In the genomic region with DNA sequence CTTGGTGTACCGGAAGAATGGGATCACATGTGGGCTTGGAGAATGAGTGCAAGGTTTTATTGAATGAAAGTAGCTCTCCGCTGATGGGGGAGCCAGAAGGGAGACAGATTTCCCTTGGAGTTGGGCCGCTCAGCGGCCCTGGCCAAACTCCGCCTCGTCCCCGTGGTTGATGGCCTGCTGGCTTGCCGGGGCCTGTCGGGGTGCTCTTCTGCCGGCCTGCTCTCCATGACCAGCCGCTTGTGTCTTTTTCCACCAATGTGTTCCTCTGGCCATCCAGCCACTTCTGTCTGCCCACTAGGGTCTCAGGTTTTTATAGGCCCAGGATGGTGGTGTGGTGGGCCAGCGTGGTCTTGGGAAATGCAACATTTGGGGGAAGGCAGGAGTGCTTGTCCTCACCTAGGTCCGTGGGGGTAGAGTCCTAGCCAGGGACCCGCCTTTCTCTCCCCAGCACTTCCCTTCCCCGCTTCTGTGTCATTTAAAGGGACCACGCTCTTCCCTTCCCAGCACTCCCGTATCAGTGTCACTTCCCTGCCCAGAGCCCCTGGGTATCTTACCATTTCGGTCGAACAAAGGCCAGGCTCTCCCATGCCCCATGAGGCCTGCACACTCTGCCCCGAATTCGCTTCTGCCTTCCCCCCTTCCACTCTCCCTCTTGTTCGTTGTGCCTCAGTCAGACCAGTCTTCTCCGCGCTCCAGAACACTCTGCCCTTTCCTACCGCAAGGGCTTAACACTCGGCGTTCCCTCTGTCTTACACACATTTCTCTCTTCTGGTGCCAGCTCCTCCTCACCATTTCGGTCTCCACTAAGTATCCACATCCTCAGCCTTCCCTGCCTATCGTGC, we compare ENCODE assay signal across 8 cellular contexts. TPM values are rescaled to one million over a fixed set of nuclear protein-coding genes. Genes with fewer than 3 reads are reported as not detected.
DNase-seq lines count a peak whose midpoint lies in the region; ATAC-seq and TF ChIP-seq lines count a peak whose summit lies in the region.
"Not testable (repeated sequence)": the region's sequence is repeated elsewhere in the genome, so short reads cannot be mapped to it uniquely, and the experiment has no call there.

No MANE protein-coding gene starts in this region.

- not testable (repeated sequence) for H3K9me3 Mint-ChIP-seq in activated T-helper 1 cell treated with anti-CD3 and anti-CD28 coated beads, Interleukin-12 subunit alpha, Interleukin-12 subunit beta, Interleukin-2, Interleukin-4 antibody, amounts not matched to agents 30 ng/mL and 10 ng/mL and 1 ng/mL, durations not matched to agents 14 hours and 24 hours and 36 hours; stimulated activated effector memory CD8-positive, alpha-beta T cell treated with anti-CD3 and anti-CD28 coated beads, Interleukin-12 subunit alpha, Interleukin-12 subunit beta, amount 100 ng/mL, for 72 hours

- POLR2A ChIA-PET in A673 (lab: Charles Lee; ENCODE audit: low non-redundant PET); HEK293 (lab: Yijun Ruan, JAX): not testable (repeated sequence)

- BruUV-seq in A673 (replicated peaks; lab: Mats Ljungman, UMichigan); mammary epithelial cell (replicated peaks; lab: Mats Ljungman, UMichigan): not testable (repeated sequence)

- H3K4me1 ChIP-seq in A673 (ENCODE audit: insufficient read depth, low read length, poor library complexity, severe bottlenecking) (peaks cover 14% of the 10 kb centered on the region), mammary epithelial cell (ENCODE audit: insufficient read depth, low read length) (peaks cover 28% of the 10 kb centered on the region)
- H3K4me1 ChIP-seq in HEK293 (ENCODE audit: control insufficient read depth, insufficient read depth, low read length); neuronal stem cell (ENCODE audit: control insufficient read depth in 2 of 2, insufficient read depth in 1 of 2, low read depth in 1 of 2, low read length in 2 of 2): not testable (repeated sequence)

- peak overlapping the region; percentile 1 for H3K27ac Mint-ChIP-seq in activated T-helper 1 cell treated with anti-CD3 and anti-CD28 coated beads, Interleukin-12 subunit alpha, Interleukin-12 subunit beta, Interleukin-2, Interleukin-4 antibody, amounts not matched to agents 30 ng/mL and 10 ng/mL and 1 ng/mL, durations not matched to agents 14 hours and 24 hours and 36 hours
- peak overlapping the region; percentile 81 for H3K27ac Mint-ChIP-seq in stimulated activated effector memory CD8-positive, alpha-beta T cell treated with anti-CD3 and anti-CD28 coated beads, Interleukin-12 subunit alpha, Interleukin-12 subunit beta, amount 100 ng/mL, for 72 hours

- H2AFZ ChIP-seq in mammary epithelial cell (ENCODE audit: low read depth, low read length), result peak overlapping the region; percentile 53
- H2AFZ ChIP-seq in neuronal stem cell (ENCODE audit: low read length), result not testable (repeated sequence)

- H3K9ac ChIP-seq in mammary epithelial cell (ENCODE audit: insufficient read depth, low read length); neuronal stem cell (ENCODE audit: low read depth, low read length, poor library complexity): not testable (repeated sequence)

- H2BK120ac ChIP-seq in neuronal stem cell (ENCODE audit: low read depth, low read length), result not testable (repeated sequence)

- DNase-seq in A673 (ENCODE audit: low spot score); activated T-helper 1 cell treated with anti-CD3 and anti-CD28 coated beads, Interleukin-12 subunit alpha, Interleukin-12 subunit beta, Interleukin-2, Interleukin-4 antibody, amounts not matched to agents 30 ng/mL and 10 ng/mL and 1 ng/mL, durations not matched to agents 14 hours and 24 hours and 36 hours (ENCODE audit: low spot score); epithelial cell of prostate (ENCODE audit: low read depth, low spot score); left lobe of liver (ENCODE audit: low spot score); neuronal stem cell (ENCODE audit: low spot score); stimulated activated effector memory CD8-positive, alpha-beta T cell treated with anti-CD3 and anti-CD28 coated beads, Interleukin-12 subunit alpha, Interleukin-12 subunit beta, amount 100 ng/mL, for 72 hours (ENCODE audit: low spot score in 2 of 2): not testable (repeated sequence)
- peak; percentile 50 for DNase-seq in mammary epithelial cell

- peaks cover 37% of the 10 kb centered on the region for H3K36me3 ChIP-seq in A673 (ENCODE audit: insufficient read depth, low read length, poor library complexity, severe bottlenecking)
- peaks cover 23 to 76% of the 10 kb centered on the region in 2 experiments for H3K36me3 ChIP-seq in HEK293 (ENCODE audit: control insufficient read depth in 2 of 2, insufficient read depth in 1 of 2, low read length in 2 of 2)
- H3K36me3 ChIP-seq in mammary epithelial cell (ENCODE audit: insufficient read depth, low read length), result peaks cover 15% of the 10 kb centered on the region
- peaks cover 22 to 65% of the 10 kb centered on the region in 2 donors for H3K36me3 ChIP-seq in neuronal stem cell (replicated peaks in 1 of 2; ENCODE audit: control insufficient read depth in 2 of 2, insufficient read depth in 2 of 2, low read length in 2 of 2)

- H3K36me3 Mint-ChIP-seq in activated T-helper 1 cell treated with anti-CD3 and anti-CD28 coated beads, Interleukin-12 subunit alpha, Interleukin-12 subunit beta, Interleukin-2, Interleukin-4 antibody, amounts not matched to agents 30 ng/mL and 10 ng/mL and 1 ng/mL, durations not matched to agents 14 hours and 24 hours and 36 hours (ENCODE audit: low read depth), result peaks cover 31% of the 10 kb centered on the region
- H3K36me3 Mint-ChIP-seq in stimulated activated effector memory CD8-positive, alpha-beta T cell treated with anti-CD3 and anti-CD28 coated beads, Interleukin-12 subunit alpha, Interleukin-12 subunit beta, amount 100 ng/mL, for 72 hours, result peaks cover 96% of the 10 kb centered on the region

- H3K27ac ChIP-seq in A673 (ENCODE audit: low read depth, low read length, poor library complexity, severe bottlenecking) (peak overlapping the region; percentile 59), mammary epithelial cell (ENCODE audit: insufficient read depth, low read depth, low read length) (peak overlapping the region; percentile 18), epithelial cell of prostate (peak overlapping the region; percentile 17)
- not testable (repeated sequence) for H3K27ac ChIP-seq in HEK293 (ENCODE audit: extremely low read depth, low read depth, low read length); neuronal stem cell (replicated peaks; ENCODE audit: low read length)

- H3K14ac ChIP-seq in neuronal stem cell (ENCODE audit: low read length), result not testable (repeated sequence)

- H2BK15ac ChIP-seq in neuronal stem cell (ENCODE audit: low read length), result not testable (repeated sequence)

- peak; percentile 4 for ATAC-seq in left lobe of liver
- not testable (repeated sequence) for ATAC-seq in stimulated activated effector memory CD8-positive, alpha-beta T cell treated with anti-CD3 and anti-CD28 coated beads, Interleukin-12 subunit alpha, Interleukin-12 subunit beta, amount 100 ng/mL, for 72 hours

- H4K91ac ChIP-seq in neuronal stem cell (ENCODE audit: low read depth, low read length, poor library complexity), result not testable (repeated sequence)

- dilution Hi-C loops in mammary epithelial cell (cut with HindIII; ENCODE audit: low sequenced_read_pairs), result not testable (repeated sequence)

- CTCF ChIA-PET in A673 (lab: Charles Lee); mammary epithelial cell (lab: Charles Lee; ENCODE audit: low non-redundant PET): not testable (repeated sequence)
- CTCF ChIA-PET in HEK293 (lab: Yijun Ruan, JAX), result interaction anchor here (0.8 kb wide), 1 partner anchor 14 kb away, joined by 3 read pairs; no protein-coding TSS in a partner anchor

- WGBS in mammary epithelial cell (ENCODE audit: low coverage, missing lambda C conversion rate), result 47% methylated on average over 29 of the region's 29 CpGs
- no CpG with 5 or more reads among the region's 29 CpGs for WGBS in neuronal stem cell (ENCODE audit: extremely low coverage in 2 of 2, insufficient read length in 2 of 2, insufficient replicate concordance in 1 of 2), 2 donors

- H2BK12ac ChIP-seq in neuronal stem cell (ENCODE audit: low read length), result peak overlapping the region; percentile 41

- peaks cover 22% of the 10 kb centered on the region for H3K4me1 Mint-ChIP-seq in activated T-helper 1 cell treated with anti-CD3 and anti-CD28 coated beads, Interleukin-12 subunit alpha, Interleukin-12 subunit beta, Interleukin-2, Interleukin-4 antibody, amounts not matched to agents 30 ng/mL and 10 ng/mL and 1 ng/mL, durations not matched to agents 14 hours and 24 hours and 36 hours (ENCODE audit: low read depth)
- H3K4me1 Mint-ChIP-seq in stimulated activated effector memory CD8-positive, alpha-beta T cell treated with anti-CD3 and anti-CD28 coated beads, Interleukin-12 subunit alpha, Interleukin-12 subunit beta, amount 100 ng/mL, for 72 hours, result peaks cover 46% of the 10 kb centered on the region

- not testable (repeated sequence) for H2AK5ac ChIP-seq in neuronal stem cell (ENCODE audit: low read depth, low read length)

- not testable (repeated sequence) for H3K4me3 Mint-ChIP-seq in activated T-helper 1 cell treated with anti-CD3 and anti-CD28 coated beads, Interleukin-12 subunit alpha, Interleukin-12 subunit beta, Interleukin-2, Interleukin-4 antibody, amounts not matched to agents 30 ng/mL and 10 ng/mL and 1 ng/mL, durations not matched to agents 14 hours and 24 hours and 36 hours; stimulated activated effector memory CD8-positive, alpha-beta T cell treated with anti-CD3 and anti-CD28 coated beads, Interleukin-12 subunit alpha, Interleukin-12 subunit beta, amount 100 ng/mL, for 72 hours

- H3K18ac ChIP-seq in neuronal stem cell (ENCODE audit: low read length), result not testable (repeated sequence)

- not testable (repeated sequence) for H3K27me3 ChIP-seq in A673 (replicated peaks; ENCODE audit: insufficient read depth, low read depth, low read length, poor library complexity); mammary epithelial cell (ENCODE audit: insufficient read depth, low read length); neuronal stem cell (ENCODE audit: control insufficient read depth in 3 of 3, insufficient read depth in 3 of 3, low read depth in 1 of 3, low read length in 3 of 3)

- not testable (repeated sequence) for H3K4ac ChIP-seq in neuronal stem cell (ENCODE audit: low read length)

- H3K79me1 ChIP-seq in neuronal stem cell (ENCODE audit: low read depth, low read length), result not testable (repeated sequence)

- H4K8ac ChIP-seq in neuronal stem cell (ENCODE audit: low read depth, low read length), result not testable (repeated sequence)

- not testable (repeated sequence) for H3K9me3 ChIP-seq in A673 (ENCODE audit: low read depth, low read length, poor library complexity, severe bottlenecking); HEK293 (ENCODE audit: control insufficient read depth, insufficient read depth, low read depth, low read length); mammary epithelial cell (replicated peaks; ENCODE audit: insufficient read depth, low read length); neuronal stem cell (replicated peaks in 1 of 2; ENCODE audit: control insufficient read depth in 2 of 2, insufficient read depth in 1 of 2, low read depth in 1 of 2, low read length in 2 of 2)

- not testable (repeated sequence) for H4K20me1 ChIP-seq in mammary epithelial cell (ENCODE audit: insufficient read depth, low read length)

- not testable (repeated sequence) for TF ChIP-seq CTCF in A673 (conservative IDR thresholded peaks at IDR 0.05; ENCODE audit: low read depth, low read length); HEK293 (tag by site-specific recombination; IDR thresholded peaks at IDR 0.05); mammary epithelial cell (conservative IDR thresholded peaks at IDR 0.05 in 1 of 2, IDR thresholded peaks at IDR 0.05 in 1 of 2; ENCODE audit: extremely low read depth in 1 of 2, insufficient read depth in 1 of 2, low read depth in 1 of 2, low read length in 2 of 2)

- in situ Hi-C loops in mammary epithelial cell (cut with MboI; ENCODE audit: low sequenced_read_pairs in 2 of 2), result not testable (repeated sequence)

- not testable (repeated sequence) for H3K23ac ChIP-seq in neuronal stem cell (ENCODE audit: low read depth, low read length, poor library complexity)

- H3K4me2 ChIP-seq in mammary epithelial cell (ENCODE audit: insufficient read depth, low read depth, low read length), result peak overlapping the region; percentile 67
- H3K4me2 ChIP-seq in neuronal stem cell (ENCODE audit: insufficient read depth, low read length, poor library complexity, severe bottlenecking), result not testable (repeated sequence)

- intact Hi-C loops in A673 (cut with micrococcal nuclease; ENCODE audit: unreplicated experiment); activated T-helper 1 cell treated with anti-CD3 and anti-CD28 coated beads, Interleukin-12 subunit alpha, Interleukin-12 subunit beta, Interleukin-2, Interleukin-4 antibody, amounts not matched to agents 30 ng/mL and 10 ng/mL and 1 ng/mL, durations not matched to agents 14 hours and 24 hours and 36 hours (cut with micrococcal nuclease); mammary epithelial cell (cut with micrococcal nuclease): not testable (repeated sequence)

- H2BK5ac ChIP-seq in neuronal stem cell (ENCODE audit: low read length), result peak overlapping the region; percentile 35

- H3K4me3 ChIP-seq in A673 (ENCODE audit: low read depth, low read length, poor library complexity, severe bottlenecking); HEK293 (ENCODE audit: low read depth, low read length); neuronal stem cell (ENCODE audit: low read length in 2 of 2): not testable (repeated sequence)
- H3K4me3 ChIP-seq in mammary epithelial cell (replicated peaks in 1 of 3; ENCODE audit: insufficient read depth in 1 of 3, low read depth in 2 of 3, low read length in 3 of 3), result peak overlapping the region in 1 of 3 experiments; percentile 0

- H3K27me3 Mint-ChIP-seq in activated T-helper 1 cell treated with anti-CD3 and anti-CD28 coated beads, Interleukin-12 subunit alpha, Interleukin-12 subunit beta, Interleukin-2, Interleukin-4 antibody, amounts not matched to agents 30 ng/mL and 10 ng/mL and 1 ng/mL, durations not matched to agents 14 hours and 24 hours and 36 hours (ENCODE audit: insufficient read depth), result not testable (repeated sequence)

- peaks cover 32% of the 10 kb centered on the region for H3K79me2 ChIP-seq in mammary epithelial cell (ENCODE audit: insufficient read depth, low read length)

RNA-seq across cellular contexts. Expression of a gene that starts 28.1 kb away (rescaled TPM):
- total RNA-seq in A673 (2021) (55.5 and 59.7 TPM in 2 replicates), mammary epithelial cell (10 to 100 TPM; 41.9 to 63.7 TPM), left lobe of liver (14.6 TPM)
- total RNA-seq in activated T-helper 1 cell treated with anti-CD3 and anti-CD28 coated beads, Interleukin-12 subunit alpha, Interleukin-12 subunit beta, Interleukin-2, Interleukin-4 antibody, amounts not matched to agents 30 ng/mL and 10 ng/mL and 1 ng/mL, durations not matched to agents 14 hours and 24 hours and 36 hours, result 26.6 and 29.3 TPM in 2 replicates
- 62.2 TPM for polyA plus RNA-seq in mammary epithelial cell
- polyA minus RNA-seq in mammary epithelial cell, result 120 TPM
- polyA plus RNA-seq in neuronal stem cell (2013, experiment 1 of 2), result 50.8 TPM
- 51.2 TPM for polyA plus RNA-seq in neuronal stem cell (2013, experiment 2 of 2)

RNA-seq across cellular contexts. Expression of a gene that starts 52.9 kb away (rescaled TPM):
- total RNA-seq in A673 (2021) (101 and 103 TPM in 2 replicates), mammary epithelial cell (10 to 100 TPM; 71.2 to 81.4 TPM), left lobe of liver (117 TPM)
- total RNA-seq in activated T-helper 1 cell treated with anti-CD3 and anti-CD28 coated beads, Interleukin-12 subunit alpha, Interleukin-12 subunit beta, Interleukin-2, Interleukin-4 antibody, amounts not matched to agents 30 ng/mL and 10 ng/mL and 1 ng/mL, durations not matched to agents 14 hours and 24 hours and 36 hours, result 63.6 and 64.3 TPM in 2 replicates
- polyA plus RNA-seq in mammary epithelial cell, result 45.0 TPM
- 125 TPM for polyA minus RNA-seq in mammary epithelial cell
- polyA plus RNA-seq in neuronal stem cell (2013, experiment 1 of 2), result 46.2 TPM
- 46.3 TPM for polyA plus RNA-seq in neuronal stem cell (2013, experiment 2 of 2)
